In the genomic region with DNA sequence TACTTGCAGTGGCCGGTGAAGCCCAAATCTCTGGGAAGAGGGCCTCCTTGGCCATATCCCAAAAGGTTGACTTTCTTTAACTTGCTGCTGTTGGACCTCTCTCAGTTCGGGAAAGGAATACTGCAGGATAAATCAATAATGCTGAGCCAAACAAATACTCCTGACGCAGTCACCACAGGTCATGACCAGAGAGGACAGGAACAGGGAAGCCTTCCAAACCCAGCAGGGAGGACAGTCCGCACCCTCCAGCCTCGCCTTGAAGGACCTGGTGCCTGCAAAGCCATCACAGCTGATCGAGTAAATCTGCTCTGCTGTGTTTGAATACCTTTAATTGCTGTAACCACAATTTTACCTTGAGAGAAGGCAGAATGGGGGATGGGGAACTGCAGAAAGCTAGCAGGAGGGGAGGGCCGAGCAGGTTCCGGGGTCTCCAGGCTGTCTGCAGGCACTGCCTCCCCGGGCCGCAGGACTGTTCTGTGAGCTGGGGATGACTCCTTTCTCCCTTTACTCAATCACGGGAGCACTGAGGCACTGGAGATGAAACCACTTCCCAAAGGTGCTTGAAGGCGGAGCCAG, we compare ENCODE assay signal across 1 cellular context.
TF ChIP-seq lines count a peak whose summit lies in the region.

No MANE protein-coding gene starts in this region.

TF ChIP-seq in endothelial cell of umbilical vein, 7 proteins besides CTCF, POLR2A, EP300 and RAD21:
- no peak for TF ChIP-seq FOS (IDR thresholded peaks at IDR 0.05; ENCODE audit: borderline replicate concordance, insufficient read depth, low read length)
- TF ChIP-seq, protein P1, sequence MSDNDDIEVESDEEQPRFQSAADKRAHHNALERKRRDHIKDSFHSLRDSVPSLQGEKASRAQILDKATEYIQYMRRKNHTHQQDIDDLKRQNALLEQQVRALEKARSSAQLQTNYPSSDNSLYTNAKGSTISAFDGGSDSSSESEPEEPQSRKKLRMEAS (IDR thresholded peaks at IDR 0.05; ENCODE audit: insufficient read depth, insufficient read length), result no peak
- TF ChIP-seq POLR2AphosphoS5 (IDR thresholded peaks at IDR 0.05; ENCODE audit: insufficient read depth, low read depth, low read length), result no peak
- no peak for TF ChIP-seq MYC (IDR thresholded peaks at IDR 0.05; ENCODE audit: low read depth, low read length)
- TF ChIP-seq GATA2 (IDR thresholded peaks at IDR 0.05; ENCODE audit: insufficient read depth, insufficient read length, low read depth, low read length), result no peak
- no peak for TF ChIP-seq JUN (IDR thresholded peaks at IDR 0.05; ENCODE audit: borderline replicate concordance, insufficient read depth, insufficient read length, low read depth)
- no peak for TF ChIP-seq EZH2 (IDR thresholded peaks at IDR 0.05; ENCODE audit: borderline replicate concordance, low read depth, low read length, severe bottlenecking)
